ENCODE assay signal across 8 cellular contexts in genomic region chr2:25521665-25522387, GRCh38.
DNase-seq lines count a peak whose midpoint lies in the region; ATAC-seq, FAIRE-seq and TF ChIP-seq lines count a peak whose summit lies in the region.

No MANE protein-coding gene starts in this region.

- TF ChIP-seq POLR2A in K562 (conservative IDR thresholded peaks at IDR 0.05), result no peak
- TF ChIP-seq POLR2A in spleen (IDR thresholded peaks at IDR 0.05), result no peak

- peak overlapping the region; percentile 64 for H3K27ac ChIP-seq in OCI-LY1 (ENCODE audit: low read depth, low read length, poor library complexity, severe bottlenecking)
- H3K27ac ChIP-seq in K562 (ENCODE audit: extremely low read depth, low read depth, low read length), result no peak overlapping the region
- peak overlapping the region in 5 of 8 donors; percentile 61 to 68 (median 65) for H3K27ac ChIP-seq in spleen

- no peaks in the 10 kb centered on the region for H3K9me3 ChIP-seq in OCI-LY1 (ENCODE audit: low read length)
- no peaks in the 10 kb centered on the region for H3K9me3 ChIP-seq in K562 (replicated peaks; ENCODE audit: control insufficient read depth, insufficient read depth, low read depth, low read length)
- no peaks in the 10 kb centered on the region for H3K9me3 ChIP-seq in spleen

- DNase-seq in DMS79 (lab: John Stamatoyannopoulos, UW) (peak; percentile 67), K562 (ENCODE audit: extremely low read depth in 1 of 4, low spot score in 3 of 4) (peak; percentile 40 to 60 (median 42)), iris pigment epithelial cell (ENCODE audit: low read depth) (peak; percentile 81), spleen (no peak)
- peak; percentile 80 for DNase-seq in Jurkat, Clone E6-1 (ENCODE audit: low read depth, low spot score)

- TF ChIP-seq CTCF in OCI-LY1 (IDR thresholded peaks at IDR 0.05; ENCODE audit: low read length), result peak; percentile 88
- TF ChIP-seq CTCF in K562 (IDR thresholded peaks at IDR 0.05 in 2 of 3, conservative IDR thresholded peaks at IDR 0.05 in 1 of 3; ENCODE audit: insufficient read depth in 2 of 3, low read depth in 1 of 3, low read length in 3 of 3), result peak; percentile 60 to 82 (median 66); a peak in 5 of 6 replicates
- peak; percentile 64 to 96 (median 85) for TF ChIP-seq CTCF in spleen (IDR thresholded peaks at IDR 0.05 in 8 of 11, conservative IDR thresholded peaks at IDR 0.05 in 3 of 11)

- no TSS peak for BruUV-seq in K562 (replicated peaks; lab: Mats Ljungman, UMichigan)

- H3K4me1 ChIP-seq in OCI-LY1 (ENCODE audit: insufficient read depth, low read length, severe bottlenecking) (peaks cover 40% of the 10 kb centered on the region), K562 (replicated peaks in 1 of 2; ENCODE audit: control insufficient read depth in 2 of 2, insufficient read depth in 2 of 2, low read length in 2 of 2) (no peaks in the 10 kb centered on the region), spleen (peaks cover 0 to 24% (median 9%) of the 10 kb centered on the region in 6 donors)

- CTCF ChIA-PET in K562 (lab: Yijun Ruan, JAX; ENCODE audit: low intra/inter-chr PET ratio), result interaction anchor here (1.0 to 1.6 kb wide), 4 partner anchors 145 to 356 kb away, joined by 4 to 6 read pairs (median 4); no protein-coding TSS in a partner anchor

- peak; percentile 61 for ATAC-seq in GM21367 (IDR thresholded peaks at IDR 0.05; ENCODE audit: unreplicated experiment)
- peak; percentile 94 for ATAC-seq in K562
- ATAC-seq in HG03196 (IDR thresholded peaks at IDR 0.05; ENCODE audit: unreplicated experiment), result no peak

- 4% methylated on average over 10 of the region's 10 CpGs for WGBS in K562 (ENCODE audit: insufficient coverage, low coverage, missing lambda C conversion rate)
- WGBS in spleen, 5 donors, result 37 to 42% (median 39%) methylated on average over 10 of the region's 10 CpGs

- intact Hi-C loops in K562 (cut with micrococcal nuclease) (loop anchor here (5.0 kb wide), 1 partner anchor 215 kb away; no protein-coding TSS in a partner anchor), spleen (cut with DNase I; ENCODE audit: low total_unique reads) (loop anchor here (10.0 kb wide), 1 partner anchor 157 kb away; no protein-coding TSS in a partner anchor)

- no peaks in the 10 kb centered on the region for H3K79me2 ChIP-seq in OCI-LY1 (ENCODE audit: insufficient read depth, low read length)
- H3K79me2 ChIP-seq in K562 (ENCODE audit: control insufficient read depth, insufficient read depth, low read length), result no peaks in the 10 kb centered on the region

- H2AFZ ChIP-seq in OCI-LY1 (ENCODE audit: low read length) (peak overlapping the region; percentile 39; the same call in 1 of the 2 replicates), K562 (ENCODE audit: low read depth, low read length) (peak overlapping the region; percentile 59; the same call in 1 of the 2 replicates)

- peak; percentile 74 to 81 for TF ChIP-seq RAD21 in K562 (CRISPR knock-in tag; conservative IDR thresholded peaks at IDR 0.05 in 1 of 2, IDR thresholded peaks at IDR 0.05 in 1 of 2)

- no peaks in the 10 kb centered on the region for H4K20me1 ChIP-seq in OCI-LY1 (ENCODE audit: insufficient read depth, low read length)
- H4K20me1 ChIP-seq in K562 (replicated peaks; ENCODE audit: control insufficient read depth, insufficient read depth, low read length), result no peaks in the 10 kb centered on the region

- POLR2A ChIA-PET in K562 (lab: Yijun Ruan, JAX), result no interaction called here

- no peaks in the 10 kb centered on the region for H3K9me2 ChIP-seq in OCI-LY1 (ENCODE audit: low read depth, low read length)

- no peaks in the 10 kb centered on the region for H3F3A ChIP-seq in OCI-LY1 (ENCODE audit: insufficient read depth, low read length)

- no peak for TF ChIP-seq EP300 in K562 (IDR thresholded peaks at IDR 0.05; ENCODE audit: low read length)

- no peaks in the 10 kb centered on the region for H3K9me1 ChIP-seq in K562 (ENCODE audit: control insufficient read depth, insufficient read depth, low read length)

- H3K4me2 ChIP-seq in OCI-LY1 (ENCODE audit: low read length) (peak overlapping the region; percentile 56), K562 (ENCODE audit: insufficient read depth, low read length) (no peak overlapping the region; the same call in 1 of the 2 replicates)

- H3K36me3 ChIP-seq in OCI-LY1 (ENCODE audit: insufficient read depth, low read length), result no peaks in the 10 kb centered on the region
- no peaks in the 10 kb centered on the region for H3K36me3 ChIP-seq in K562 (ENCODE audit: control insufficient read depth, insufficient read depth, low read length)
- H3K36me3 ChIP-seq in spleen, result no peaks in the 10 kb centered on the region

- peak; percentile 76 for FAIRE-seq in K562 (lab: Jason Lieb, UNC)

- in situ Hi-C loops in K562 (cut with MboI), result no loop called here

- no peaks in the 10 kb centered on the region for H3K27me3 ChIP-seq in OCI-LY1 (ENCODE audit: insufficient read depth, low read length)
- H3K27me3 ChIP-seq in K562 (ENCODE audit: control insufficient read depth in 2 of 2, insufficient read depth in 2 of 2, low read length in 2 of 2), result peaks cover 5 to 25% of the 10 kb centered on the region in 2 experiments; a peak in 3 of 5 replicates
- no peaks in the 10 kb centered on the region for H3K27me3 ChIP-seq in spleen (replicated peaks in 1 of 7)

- peak overlapping the region; percentile 13; the same call in 1 of the 2 replicates for H3K4me3 ChIP-seq in Jurkat, Clone E6-1 (ENCODE audit: low read length)
- H3K4me3 ChIP-seq in OCI-LY1 (ENCODE audit: low read depth, low read length, poor library complexity, severe bottlenecking) (no peak overlapping the region), K562 (no peak overlapping the region), spleen (peak overlapping the region in 4 of 8 donors; percentile 4 to 45 (median 6))

- no peak overlapping the region for H3K9ac ChIP-seq in OCI-LY1 (ENCODE audit: low read length)
- H3K9ac ChIP-seq in K562 (ENCODE audit: insufficient read depth in 1 of 2, low read depth in 2 of 2, low read length in 2 of 2), result no peak overlapping the region

TF ChIP-seq in K562, 482 proteins besides CTCF, POLR2A, EP300 and RAD21 (continues in another document):
- no peak for TF ChIP-seq ZNF398 (CRISPR knock-in tag; IDR thresholded peaks at IDR 0.05)
- peak; percentile 24; the same call in 1 of the 2 replicates for TF ChIP-seq SMC3 (conservative IDR thresholded peaks at IDR 0.05; ENCODE audit: insufficient read depth, low read depth, low read length)
- TF ChIP-seq BCL6 (CRISPR knock-in tag; IDR thresholded peaks at IDR 0.05), result no peak
- TF ChIP-seq PRDM10 (IDR thresholded peaks at IDR 0.05; ENCODE audit: partially characterized antibody), result peak; percentile 44
- peak; percentile 65 for TF ChIP-seq FOXJ2 (tag; IDR thresholded peaks at IDR 0.05)
- TF ChIP-seq ZNF316 (IDR thresholded peaks at IDR 0.05), result no peak
- TF ChIP-seq VEZF1 (CRISPR knock-in tag; IDR thresholded peaks at IDR 0.05), result peak; percentile 36; the same call in 1 of the 2 replicates
- TF ChIP-seq TCF7L2 (IDR thresholded peaks at IDR 0.05; ENCODE audit: low read depth, low read length), result no peak
